In the genomic region with DNA sequence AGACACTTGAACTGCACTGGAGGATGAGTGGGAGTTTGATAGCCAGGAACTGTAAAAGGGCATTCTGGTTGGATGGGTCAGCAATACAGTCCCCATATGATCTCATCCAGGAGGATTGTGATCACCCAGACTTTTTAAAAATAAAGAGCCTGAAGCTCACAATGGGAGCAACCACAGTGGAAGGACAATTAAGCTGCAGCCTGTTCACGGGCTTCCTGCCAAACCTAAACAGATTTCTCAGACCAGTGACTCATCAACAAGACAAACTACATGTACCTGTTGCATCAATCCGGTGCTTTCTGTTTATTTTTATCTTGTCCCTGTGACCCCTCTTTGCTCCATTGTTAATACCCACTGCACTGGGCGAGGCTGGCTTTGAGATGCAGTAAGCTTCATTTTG, we compare ENCODE assay signal across 14 cellular contexts. TPM values are rescaled to one million over a fixed set of nuclear protein-coding genes. Genes with fewer than 3 reads are reported as not detected.
DNase-seq lines count a peak whose midpoint lies in the region; ATAC-seq and TF ChIP-seq lines count a peak whose summit lies in the region.
"Had no signal": no experiment of that assay in that cellular context is flagged by ENCODE, and none has a peak within 500 bp of the region (broad histone marks: within the 10 kb centered on the region; RNA-seq: fewer than 3 reads in every experiment).

No MANE protein-coding gene starts in this region.

- ATAC-seq in HG03354 (IDR thresholded peaks at IDR 0.05; ENCODE audit: poor library complexity, severe bottlenecking, unreplicated experiment): no peak
- ATAC-seq in HG02759 (IDR thresholded peaks at IDR 0.05; ENCODE audit: unreplicated experiment): no peak
- ATAC-seq: left colon; stimulated activated naive CD8-positive, alpha-beta T cell treated with anti-CD3 and anti-CD28 coated beads, Interleukin-15, Interleukin-2, amounts not matched to agents 100 U/mL and 50 U/mL, for 24 hours had no signal

- no peaks in the 10 kb centered on the region for H3K36me3 ChIP-seq in A673 (ENCODE audit: insufficient read depth, low read length, poor library complexity, severe bottlenecking)
- H3K36me3 ChIP-seq: BLaER1 had no signal

- H3K4me1 ChIP-seq in A673 (ENCODE audit: insufficient read depth, low read length, poor library complexity, severe bottlenecking): no peaks in the 10 kb centered on the region
- H3K4me1 ChIP-seq: BLaER1 had no signal

- TF ChIP-seq CTCF in A673 (conservative IDR thresholded peaks at IDR 0.05; ENCODE audit: low read depth, low read length) (no peak), HFFc6 (IDR thresholded peaks at IDR 0.05) (no peak)

- intact Hi-C loops in A673 (cut with micrococcal nuclease; ENCODE audit: unreplicated experiment): no loop called here

- H3K36me3 Mint-ChIP-seq in HFFc6 (ENCODE audit: low read depth): no peaks in the 10 kb centered on the region

- H3K27ac Mint-ChIP-seq in HFFc6: no peak overlapping the region
- H3K27ac Mint-ChIP-seq: endodermal cell had no signal

- DNase-seq in A673 (ENCODE audit: low spot score) (peak; percentile 3), HFFc6 (peak; percentile 20), RPMI8226 (peak; percentile 16), glomerular visceral epithelial cell (ENCODE audit: extremely low spot score) (peak; percentile 74), activated T-cell treated with anti-CD3 and anti-CD28 coated beads for 4 hours (no peak), OCI-M2 (lab: John Stamatoyannopoulos, UW; ENCODE audit: unreplicated experiment) (no peak)
- DNase-seq: endodermal cell; left colon; NCI-H524; stimulated activated naive CD8-positive, alpha-beta T cell treated with anti-CD3 and anti-CD28 coated beads, Interleukin-15, Interleukin-2, amounts not matched to agents 100 U/mL and 50 U/mL, for 24 hours had no signal

- H3K27ac ChIP-seq in A673 (ENCODE audit: low read depth, low read length, poor library complexity, severe bottlenecking): no peak overlapping the region
- H3K27ac ChIP-seq: BLaER1, VCaP had no signal

- H3K4me3 Mint-ChIP-seq in HFFc6: no peak overlapping the region
- H3K4me3 Mint-ChIP-seq: endodermal cell had no signal

- H3K4me3 ChIP-seq in A673 (ENCODE audit: low read depth, low read length, poor library complexity, severe bottlenecking): no peak overlapping the region
- H3K4me3 ChIP-seq: BLaER1 had no signal

- H3K9me3 ChIP-seq in A673 (ENCODE audit: low read depth, low read length, poor library complexity, severe bottlenecking): no peaks in the 10 kb centered on the region
- H3K9me3 ChIP-seq: BLaER1 had no signal

- H3K27me3 ChIP-seq in A673 (replicated peaks; ENCODE audit: insufficient read depth, low read depth, low read length, poor library complexity): no peaks in the 10 kb centered on the region
- H3K27me3 ChIP-seq: BLaER1 had no signal

- POLR2A ChIA-PET in A673 (lab: Charles Lee; ENCODE audit: low non-redundant PET): interaction anchor here (0.7 kb wide), 1 partner anchor 12 kb away, joined by 5 read pairs; no protein-coding TSS in a partner anchor

- no peaks in the 10 kb centered on the region; the same call in 1 of the 2 replicates for H3K27me3 Mint-ChIP-seq in HFFc6 (ENCODE audit: insufficient read depth)

- no peaks in the 10 kb centered on the region for H3K4me1 Mint-ChIP-seq in HFFc6 (ENCODE audit: low read depth)
- H3K4me1 Mint-ChIP-seq: endodermal cell had no signal

- CTCF ChIA-PET in A673 (lab: Charles Lee): no interaction called here

- no TSS peak for BruUV-seq in A673 (replicated peaks; lab: Mats Ljungman, UMichigan)

- H3K9me3 Mint-ChIP-seq in HFFc6: peaks cover 31% of the 10 kb centered on the region
- H3K9me3 Mint-ChIP-seq: endodermal cell had no signal

RNA-seq across cellular contexts. Expression of a gene that starts 52.3 kb away (rescaled TPM):
- total RNA-seq in A673 (2021): 0.06 TPM in 1 of 2 replicates, not detected in the other
- total RNA-seq in HFFc6 (2021; fragmentation: NEBNext Ultra II Directional; extraction: Animal tissue kit (Norgen Biotek cat#: 25700)): 1 to 10 TPM in 1 of 6 experiments, under 1 TPM in 5; 0.16 to 1.1 (median 0.42) TPM

Comparison
In these comparisons a context has a peak if more than half of its experiments do, and no peak if none do; other contexts are left out.
1. DNase-seq: peak in A673 (single experiment), HFFc6 (single experiment), RPMI8226 (single experiment) and glomerular visceral epithelial cell (single experiment); none in activated T-cell treated with anti-CD3 and anti-CD28 coated beads for 4 hours (single experiment) and OCI-M2 (single experiment).